In the genomic region with DNA sequence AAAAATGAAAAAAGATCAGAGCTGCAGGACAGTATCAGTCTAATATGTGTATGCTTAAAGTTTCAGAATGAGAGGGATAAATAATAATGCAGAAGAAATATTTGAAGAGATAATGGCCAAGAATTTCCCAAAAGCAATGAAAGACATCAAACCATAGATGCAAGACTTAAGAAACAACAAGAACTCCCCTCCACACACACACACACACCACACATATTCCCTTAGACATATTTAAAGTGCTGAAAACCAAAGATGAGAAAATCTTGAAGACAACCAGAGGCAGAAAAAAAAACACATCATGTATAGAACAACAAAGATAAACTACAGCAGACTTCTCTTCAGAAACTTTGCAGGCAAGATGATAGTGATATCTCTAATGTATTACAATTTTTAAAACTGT, we compare ENCODE assay signal across 26 cellular contexts.
A peak's percentile ranks its signal among the peaks of the same experiment; 100 is the strongest.
DNase-seq lines count a peak whose midpoint lies in the region; FAIRE-seq and TF ChIP-seq lines count a peak whose summit lies in the region.
"Had no signal": no experiment of that assay in that cellular context is flagged by ENCODE, and none has a peak within 500 bp of the region (broad histone marks: within the 10 kb centered on the region; RNA-seq: fewer than 3 reads in every experiment).

No MANE protein-coding gene starts in this region.

- peaks cover 47% of the 10 kb centered on the region for H3K36me3 Mint-ChIP-seq in T-helper 2 cell treated with Interferon-gamma antibody and Interleukin-4, amounts not matched to agents 5 μg/mL and 100 μg/mL, for 36 hours (ENCODE audit: low read depth)
- H3K36me3 Mint-ChIP-seq in activated T-helper 1 cell treated with anti-CD3 and anti-CD28 coated beads, Interleukin-12 subunit alpha, Interleukin-12 subunit beta, Interleukin-2, Interleukin-4 antibody, amounts not matched to agents 30 ng/mL and 10 ng/mL and 1 ng/mL, durations not matched to agents 14 hours and 24 hours and 36 hours (ENCODE audit: low read depth): peaks cover 36% of the 10 kb centered on the region
- H3K36me3 Mint-ChIP-seq in nephron progenitor cell (ENCODE audit: low read depth): peaks cover 70% of the 10 kb centered on the region
- peaks cover 22 to 46% (median 33%) of the 10 kb centered on the region in 3 donors for H3K36me3 Mint-ChIP-seq in CD8-positive, alpha-beta memory T cell

- no peak overlapping the region for H2BK120ac ChIP-seq in mesendoderm (ENCODE audit: low read depth, low read length)

- H3K9me3 Mint-ChIP-seq in T-helper 2 cell treated with Interferon-gamma antibody and Interleukin-4, amounts not matched to agents 5 μg/mL and 100 μg/mL, for 36 hours: peaks cover 40% of the 10 kb centered on the region
- H3K9me3 Mint-ChIP-seq in activated T-helper 1 cell treated with anti-CD3 and anti-CD28 coated beads, Interleukin-12 subunit alpha, Interleukin-12 subunit beta, Interleukin-2, Interleukin-4 antibody, amounts not matched to agents 30 ng/mL and 10 ng/mL and 1 ng/mL, durations not matched to agents 14 hours and 24 hours and 36 hours: peaks cover 45% of the 10 kb centered on the region
- H3K9me3 Mint-ChIP-seq in nephron progenitor cell: peaks cover 35% of the 10 kb centered on the region
- peaks cover 0 to 25% (median 18%) of the 10 kb centered on the region in 5 donors for H3K9me3 Mint-ChIP-seq in CD8-positive, alpha-beta memory T cell

- H3K27ac ChIP-seq in A673 (ENCODE audit: low read depth, low read length, poor library complexity, severe bottlenecking) (peak overlapping the region; percentile 93), endothelial cell of umbilical vein (ENCODE audit: insufficient read depth, low read depth, low read length) (peak overlapping the region; percentile 70), mesendoderm (ENCODE audit: low read depth, low read length) (no peak overlapping the region)
- H3K27ac ChIP-seq in CD8-positive, alpha-beta memory T cell (ENCODE audit: low read depth, low read length): no peak overlapping the region
- H3K27ac ChIP-seq: esophagus muscularis mucosa, GM23248, neutrophil had no signal

- H3K4me3 Mint-ChIP-seq in T-helper 2 cell treated with Interferon-gamma antibody and Interleukin-4, amounts not matched to agents 5 μg/mL and 100 μg/mL, for 36 hours: no peak overlapping the region
- peak overlapping the region; percentile 1 for H3K4me3 Mint-ChIP-seq in activated T-helper 1 cell treated with anti-CD3 and anti-CD28 coated beads, Interleukin-12 subunit alpha, Interleukin-12 subunit beta, Interleukin-2, Interleukin-4 antibody, amounts not matched to agents 30 ng/mL and 10 ng/mL and 1 ng/mL, durations not matched to agents 14 hours and 24 hours and 36 hours
- H3K4me3 Mint-ChIP-seq in nephron progenitor cell: no peak overlapping the region
- peak overlapping the region in 2 of 7 donors; percentile 1 to 18 for H3K4me3 Mint-ChIP-seq in CD8-positive, alpha-beta memory T cell
- H3K4me3 Mint-ChIP-seq: activated B cell treated with CpG ODN at 0.5 μM for 24 hours, B cell had no signal

- H2AK5ac ChIP-seq in mesendoderm (ENCODE audit: low read length): no peak overlapping the region

- POLR2A ChIA-PET in A673 (lab: Charles Lee; ENCODE audit: low non-redundant PET) (no interaction called here), endothelial cell of umbilical vein (lab: Charles Lee) (no interaction called here)
- POLR2A ChIA-PET in CD8-positive, alpha-beta memory T cell (lab: Charles Lee): no interaction called here

- no peak overlapping the region for H3K4ac ChIP-seq in mesendoderm (ENCODE audit: low read depth, low read length)

- H3K56ac ChIP-seq in mesendoderm (ENCODE audit: low read length): no peak overlapping the region

- dilution Hi-C loops in endothelial cell of umbilical vein (cut with MboI; ENCODE audit: extremely low pct_ligation_motif_present, low sequenced_read_pairs): no loop called here

- no peak overlapping the region for H4K8ac ChIP-seq in mesendoderm (ENCODE audit: low read depth, low read length)

- H2BK15ac ChIP-seq in mesendoderm (replicated peaks; ENCODE audit: low read depth): no peak overlapping the region

- no peak for TF ChIP-seq CTCF in A673 (conservative IDR thresholded peaks at IDR 0.05; ENCODE audit: low read depth, low read length)
- TF ChIP-seq CTCF in endothelial cell of umbilical vein (IDR thresholded peaks at IDR 0.05; ENCODE audit: extremely low read depth in 1 of 2, insufficient read depth in 1 of 2, low read depth in 1 of 2, low read length in 2 of 2): no peak
- no peak for TF ChIP-seq CTCF in nephron progenitor cell (IDR thresholded peaks at IDR 0.05)

- DNase-seq in T-helper 2 cell treated with Interferon-gamma antibody and Interleukin-4, amounts not matched to agents 5 μg/mL and 100 μg/mL, for 36 hours (ENCODE audit: low spot score): no peak
- DNase-seq in T-helper 2 cell (no peak), A673 (ENCODE audit: low spot score) (no peak), endothelial cell of umbilical vein (ENCODE audit: low read depth, low spot score) (no peak), nephron progenitor cell (no peak), mesendoderm (no peak)
- DNase-seq in activated T-helper 1 cell treated with anti-CD3 and anti-CD28 coated beads, Interleukin-12 subunit alpha, Interleukin-12 subunit beta, Interleukin-2, Interleukin-4 antibody, amounts not matched to agents 30 ng/mL and 10 ng/mL and 1 ng/mL, durations not matched to agents 14 hours and 24 hours and 36 hours (ENCODE audit: low spot score): no peak
- no peak for DNase-seq in CD8-positive, alpha-beta memory T cell
- DNase-seq: 8988T; activated B cell treated with CpG ODN at 0.5 μM for 24 hours; activated gamma-delta T cell; cerebellar nuclear complex; DND-41; effector CD4-positive, alpha-beta T cell; gastrocnemius medialis; GM23248; NCI-H146; NCI-H526 treated with DMSO at 0.1 percent for 48 hours; stimulated activated naive CD8-positive, alpha-beta T cell treated with anti-CD3 and anti-CD28 coated beads, Interleukin-15, amount 100 ng/mL, for 72 hours; T1000 had no signal

- H3K79me1 ChIP-seq in mesendoderm (ENCODE audit: low read length): no peaks in the 10 kb centered on the region

- CTCF ChIA-PET in A673 (lab: Charles Lee): no interaction called here
- CTCF ChIA-PET in endothelial cell of umbilical vein (lab: Charles Lee): interaction anchor here (1.0 to 2.7 kb wide), 6 partner anchors 10 to 389 kb away, joined by 3 to 13 read pairs (median 5); no protein-coding TSS in a partner anchor
- CTCF ChIA-PET in CD8-positive, alpha-beta memory T cell (lab: Charles Lee): no interaction called here

- H4K5ac ChIP-seq in mesendoderm (ENCODE audit: low read length): no peak overlapping the region

- H3K9me1 ChIP-seq in endothelial cell of umbilical vein (replicated peaks; ENCODE audit: control insufficient read depth, extremely low read depth, insufficient read depth, low read length): no peaks in the 10 kb centered on the region

- no peak overlapping the region for H3K18ac ChIP-seq in mesendoderm (ENCODE audit: low read length)

- peaks cover 14% of the 10 kb centered on the region for H3K36me3 ChIP-seq in A673 (ENCODE audit: insufficient read depth, low read length, poor library complexity, severe bottlenecking)
- H3K36me3 ChIP-seq in endothelial cell of umbilical vein (ENCODE audit: control insufficient read depth in 2 of 2, extremely low read depth in 1 of 2, insufficient read depth in 2 of 2, low read length in 2 of 2): no peaks in the 10 kb centered on the region
- peaks cover 2% of the 10 kb centered on the region for H3K36me3 ChIP-seq in mesendoderm (ENCODE audit: control insufficient read depth, insufficient read depth, low read length)
- H3K36me3 ChIP-seq in CD8-positive, alpha-beta memory T cell (ENCODE audit: insufficient read depth, low read length): peaks cover 9% of the 10 kb centered on the region
- H3K36me3 ChIP-seq: esophagus muscularis mucosa, gastrocnemius medialis, neutrophil had no signal

- H3K4me3 ChIP-seq in A673 (ENCODE audit: low read depth, low read length, poor library complexity, severe bottlenecking): no peak overlapping the region
- no peak overlapping the region for H3K4me3 ChIP-seq in endothelial cell of umbilical vein (replicated peaks in 1 of 3; ENCODE audit: insufficient read depth in 1 of 3, low read depth in 1 of 3, low read length in 3 of 3)
- H3K4me3 ChIP-seq in mesendoderm (ENCODE audit: low read length): no peak overlapping the region
- H3K4me3 ChIP-seq in CD8-positive, alpha-beta memory T cell (ENCODE audit: low read length): no peak overlapping the region
- H3K4me3 ChIP-seq: esophagus muscularis mucosa, gastrocnemius medialis, GM23248, skin epidermis, tibial nerve had no signal

- H3K4me1 ChIP-seq in A673 (ENCODE audit: insufficient read depth, low read length, poor library complexity, severe bottlenecking) (peaks cover 69% of the 10 kb centered on the region), endothelial cell of umbilical vein (ENCODE audit: control insufficient read depth, extremely low read depth, insufficient read depth, low read length) (peaks cover 33% of the 10 kb centered on the region), mesendoderm (ENCODE audit: control insufficient read depth, low read depth, low read length) (no peaks in the 10 kb centered on the region)
- no peaks in the 10 kb centered on the region for H3K4me1 ChIP-seq in CD8-positive, alpha-beta memory T cell (ENCODE audit: insufficient read depth, low read length)

- H3K9ac ChIP-seq in endothelial cell of umbilical vein (replicated peaks; ENCODE audit: extremely low read depth, insufficient read depth, low read length) (peak overlapping the region; percentile 36), mesendoderm (ENCODE audit: low read length) (no peak overlapping the region)
- H3K9ac ChIP-seq: GM23248 had no signal

- no peaks in the 10 kb centered on the region for H3K27me3 ChIP-seq in A673 (replicated peaks; ENCODE audit: insufficient read depth, low read depth, low read length, poor library complexity)
- no peaks in the 10 kb centered on the region for H3K27me3 ChIP-seq in endothelial cell of umbilical vein (ENCODE audit: control insufficient read depth in 2 of 2, insufficient read depth in 2 of 2, low read length in 2 of 2)
- no peaks in the 10 kb centered on the region for H3K27me3 ChIP-seq in mesendoderm (ENCODE audit: insufficient read depth, low read length, poor library complexity)
- H3K27me3 ChIP-seq in CD8-positive, alpha-beta memory T cell (ENCODE audit: insufficient read depth, low read length, poor library complexity, severe bottlenecking): no peaks in the 10 kb centered on the region
- H3K27me3 ChIP-seq: esophagus muscularis mucosa, gastrocnemius medialis, neutrophil, tibial nerve had no signal

- H3K79me2 ChIP-seq in endothelial cell of umbilical vein (ENCODE audit: control insufficient read depth, insufficient read depth, low read length) (peaks cover 14% of the 10 kb centered on the region), mesendoderm (ENCODE audit: control insufficient read depth, insufficient read depth, low read length) (no peaks in the 10 kb centered on the region)

- BruUV-seq in A673 (replicated peaks; lab: Mats Ljungman, UMichigan) (TSS peak; percentile 10), endothelial cell of umbilical vein (replicated peaks; lab: Mats Ljungman, UMichigan) (no TSS peak)

- no peak for TF ChIP-seq POLR2A in endothelial cell of umbilical vein (IDR thresholded peaks at IDR 0.05; ENCODE audit: low read depth, low read length)

- H3K27me3 Mint-ChIP-seq in T-helper 2 cell treated with Interferon-gamma antibody and Interleukin-4, amounts not matched to agents 5 μg/mL and 100 μg/mL, for 36 hours (ENCODE audit: low read depth): no peaks in the 10 kb centered on the region
- H3K27me3 Mint-ChIP-seq in activated T-helper 1 cell treated with anti-CD3 and anti-CD28 coated beads, Interleukin-12 subunit alpha, Interleukin-12 subunit beta, Interleukin-2, Interleukin-4 antibody, amounts not matched to agents 30 ng/mL and 10 ng/mL and 1 ng/mL, durations not matched to agents 14 hours and 24 hours and 36 hours (ENCODE audit: insufficient read depth): no peaks in the 10 kb centered on the region
- peaks cover 4% of the 10 kb centered on the region for H3K27me3 Mint-ChIP-seq in nephron progenitor cell (ENCODE audit: low read depth, poor library complexity)
- H3K27me3 Mint-ChIP-seq in CD8-positive, alpha-beta memory T cell: no peaks in the 10 kb centered on the region
- H3K27me3 Mint-ChIP-seq: activated B cell treated with CpG ODN at 0.5 μM for 24 hours; B cell; stimulated activated naive CD8-positive, alpha-beta T cell treated with anti-CD3 and anti-CD28 coated beads, Interleukin-15, amount 100 ng/mL, for 72 hours had no signal

- H3K23ac ChIP-seq in mesendoderm (ENCODE audit: low read length): no peak overlapping the region

- peaks cover 22% of the 10 kb centered on the region for H3K4me1 Mint-ChIP-seq in T-helper 2 cell treated with Interferon-gamma antibody and Interleukin-4, amounts not matched to agents 5 μg/mL and 100 μg/mL, for 36 hours (ENCODE audit: low read depth)
- peaks cover 28% of the 10 kb centered on the region for H3K4me1 Mint-ChIP-seq in activated T-helper 1 cell treated with anti-CD3 and anti-CD28 coated beads, Interleukin-12 subunit alpha, Interleukin-12 subunit beta, Interleukin-2, Interleukin-4 antibody, amounts not matched to agents 30 ng/mL and 10 ng/mL and 1 ng/mL, durations not matched to agents 14 hours and 24 hours and 36 hours (ENCODE audit: low read depth)
- H3K4me1 Mint-ChIP-seq in nephron progenitor cell: peaks cover under 1% of the 10 kb centered on the region
- H3K4me1 Mint-ChIP-seq in CD8-positive, alpha-beta memory T cell: peaks cover 15 to 26% (median 17%) of the 10 kb centered on the region in 3 donors

- peak overlapping the region; percentile 41 for H3K27ac Mint-ChIP-seq in T-helper 2 cell treated with Interferon-gamma antibody and Interleukin-4, amounts not matched to agents 5 μg/mL and 100 μg/mL, for 36 hours
- H3K27ac Mint-ChIP-seq in activated T-helper 1 cell treated with anti-CD3 and anti-CD28 coated beads, Interleukin-12 subunit alpha, Interleukin-12 subunit beta, Interleukin-2, Interleukin-4 antibody, amounts not matched to agents 30 ng/mL and 10 ng/mL and 1 ng/mL, durations not matched to agents 14 hours and 24 hours and 36 hours: peak overlapping the region; percentile 76
- no peak overlapping the region for H3K27ac Mint-ChIP-seq in nephron progenitor cell
- peak overlapping the region in 1 of 8 donors; percentile 4 for H3K27ac Mint-ChIP-seq in CD8-positive, alpha-beta memory T cell
- H3K27ac Mint-ChIP-seq: activated B cell treated with CpG ODN at 0.5 μM for 24 hours had no signal

- intact Hi-C loops in A673 (cut with micrococcal nuclease; ENCODE audit: unreplicated experiment): loop anchor here (5.0 kb wide), 2 partner anchors 330 to 655 kb away; no protein-coding TSS in a partner anchor
- intact Hi-C loops in activated T-helper 1 cell treated with anti-CD3 and anti-CD28 coated beads, Interleukin-12 subunit alpha, Interleukin-12 subunit beta, Interleukin-2, Interleukin-4 antibody, amounts not matched to agents 30 ng/mL and 10 ng/mL and 1 ng/mL, durations not matched to agents 14 hours and 24 hours and 36 hours (cut with micrococcal nuclease): loop anchor here (1.0 kb wide), 2 partner anchors 235 to 385 kb away; no protein-coding TSS in a partner anchor
- intact Hi-C loops in endothelial cell of umbilical vein (cut with micrococcal nuclease): no loop called here

- H3K9me3 ChIP-seq in A673 (ENCODE audit: low read depth, low read length, poor library complexity, severe bottlenecking) (peaks cover 16% of the 10 kb centered on the region), endothelial cell of umbilical vein (replicated peaks; ENCODE audit: control insufficient read depth, insufficient read depth, low read length) (no peaks in the 10 kb centered on the region)
- peaks cover 6% of the 10 kb centered on the region for H3K9me3 ChIP-seq in CD8-positive, alpha-beta memory T cell (ENCODE audit: low read length)
- H3K9me3 ChIP-seq: neutrophil had no signal

- H2AFZ ChIP-seq in endothelial cell of umbilical vein (ENCODE audit: low read depth, low read length): no peak overlapping the region
- H2AFZ ChIP-seq: GM23248 had no signal

- H2BK5ac ChIP-seq in mesendoderm (ENCODE audit: low read length): no peak overlapping the region

- FAIRE-seq in endothelial cell of umbilical vein (lab: Jason Lieb, UNC): no peak
- FAIRE-seq: islet of Langerhans had no signal

- no peaks in the 10 kb centered on the region for H4K20me1 ChIP-seq in endothelial cell of umbilical vein (replicated peaks; ENCODE audit: control insufficient read depth, extremely low read depth, insufficient read depth, low read length)

- H3K4me2 ChIP-seq in endothelial cell of umbilical vein (ENCODE audit: insufficient read depth, low read length): peak overlapping the region; percentile 87
- no peak overlapping the region for H3K4me2 ChIP-seq in mesendoderm (ENCODE audit: low read length)

Comparison
In these comparisons a context has a peak if more than half of its experiments do, and no peak if none do; other contexts are left out.
1. H3K27ac ChIP-seq: peak in A673 (single experiment) and endothelial cell of umbilical vein (single experiment); none in mesendoderm (single experiment) and CD8-positive, alpha-beta memory T cell (single experiment).